ENCODE assay signal across 13 cellular contexts in the genomic region with DNA sequence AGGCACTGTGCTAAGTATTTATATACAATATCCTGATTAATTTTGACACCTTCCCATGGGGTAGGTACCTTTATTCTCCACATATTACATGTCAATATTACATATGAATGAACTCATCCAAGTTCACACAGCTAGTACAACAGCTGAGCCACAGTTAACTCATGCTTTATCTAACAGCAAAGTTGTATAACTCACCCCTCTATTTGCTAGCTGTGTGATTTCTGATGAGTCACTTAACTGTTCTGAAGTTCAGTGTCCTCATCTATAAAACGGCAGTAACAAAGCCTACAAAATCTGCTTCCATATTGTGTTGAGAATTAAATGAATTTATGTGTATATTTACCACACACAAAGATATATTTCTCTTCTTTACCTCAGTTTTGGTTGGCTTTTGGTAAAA. TPM values are rescaled to one million over a fixed set of nuclear protein-coding genes. Genes with fewer than 3 reads are reported as not detected.
A peak's percentile ranks its signal among the peaks of the same experiment; 100 is the strongest.
DNase-seq lines count a peak whose midpoint lies in the region; FAIRE-seq and TF ChIP-seq lines count a peak whose summit lies in the region.
"Had no signal": no experiment of that assay in that cellular context is flagged by ENCODE, and none has a peak within 500 bp of the region (broad histone marks: within the 10 kb centered on the region; RNA-seq: fewer than 3 reads in every experiment).

No MANE protein-coding gene starts in this region.

- no peak overlapping the region for H3K9ac ChIP-seq in kidney (ENCODE audit: low read length in 2 of 2)

- no peak for TF ChIP-seq POLR2A in sigmoid colon (IDR thresholded peaks at IDR 0.05)

- WGBS in sigmoid colon, 2 donors: 11 to 51% methylated on average over 1 of the region's 1 CpG

- peak overlapping the region; percentile 21 for H2AFZ ChIP-seq in ACC112 (ENCODE audit: low read length, unreplicated experiment)

- H3K9me3 ChIP-seq in kidney (ENCODE audit: control insufficient read depth in 1 of 2, low read length in 2 of 2) (no peaks in the 10 kb centered on the region), sigmoid colon (no peaks in the 10 kb centered on the region)

- H3K4me1 ChIP-seq in ACC112 (ENCODE audit: control insufficient read depth, insufficient read depth, low read length, unreplicated experiment): peaks cover 52% of the 10 kb centered on the region
- H3K4me1 ChIP-seq in kidney (ENCODE audit: control insufficient read depth in 1 of 2, insufficient read depth in 1 of 2, low read depth in 1 of 2, low read length in 2 of 2): no peaks in the 10 kb centered on the region
- H3K4me1 ChIP-seq in sigmoid colon: no peaks in the 10 kb centered on the region

- H3K79me2 ChIP-seq in ACC112 (ENCODE audit: control insufficient read depth, insufficient read depth, low read length, unreplicated experiment): peaks cover 3% of the 10 kb centered on the region

- H3K27me3 Mint-ChIP-seq in endothelial cell (ENCODE audit: unreplicated experiment) (peaks cover 14% of the 10 kb centered on the region), mesothelial cell of epicardium (ENCODE audit: low read depth) (no peaks in the 10 kb centered on the region)
- H3K27me3 Mint-ChIP-seq: type B pancreatic cell had no signal

- TF ChIP-seq CTCF in endothelial cell (IDR thresholded peaks at IDR 0.05; ENCODE audit: unreplicated experiment) (no peak), kidney (IDR thresholded peaks at IDR 0.05; ENCODE audit: borderline replicate concordance, extremely low read depth, insufficient read depth) (no peak), mesothelial cell of epicardium (IDR thresholded peaks at IDR 0.05; ENCODE audit: unreplicated experiment) (no peak), D721Med (IDR thresholded peaks at IDR 0.05; ENCODE audit: insufficient read depth, missing control alignments) (no peak), sigmoid colon (IDR thresholded peaks at IDR 0.05) (no peak)

- DNase-seq in M059J (ENCODE audit: low read depth) (peak; percentile 64), endothelial cell (ENCODE audit: low spot score) (no peak), lung microvascular endothelial cell (ENCODE audit: low read depth in 2 of 2) (peak; percentile 49 to 83), kidney (no peak), mesothelial cell of epicardium (ENCODE audit: low spot score in 2 of 2, unreplicated experiment in 2 of 2) (no peak), D721Med (ENCODE audit: insufficient read length, low spot score) (no peak), sigmoid colon (no peak)
- DNase-seq: activated CD8-positive, alpha-beta T cell treated with anti-CD3 and anti-CD28 coated beads for 36 hours; DMS 273 treated with DMSO at 0.1 percent for 48 hours; NCI-H82; Right ventricle myocardium superior had no signal

- H3K27ac Mint-ChIP-seq in endothelial cell (ENCODE audit: unreplicated experiment): peak overlapping the region; percentile 99
- H3K27ac Mint-ChIP-seq in mesothelial cell of epicardium: no peak overlapping the region
- H3K27ac Mint-ChIP-seq: activated CD8-positive, alpha-beta T cell treated with anti-CD3 and anti-CD28 coated beads for 36 hours; type B pancreatic cell had no signal

- H3K4me1 Mint-ChIP-seq in endothelial cell (ENCODE audit: unreplicated experiment) (peaks cover 77% of the 10 kb centered on the region), mesothelial cell of epicardium (peaks cover 14% of the 10 kb centered on the region)

- H3K4me3 Mint-ChIP-seq in endothelial cell (ENCODE audit: unreplicated experiment): no peak overlapping the region
- H3K4me3 Mint-ChIP-seq in mesothelial cell of epicardium: no peak overlapping the region
- H3K4me3 Mint-ChIP-seq: activated CD8-positive, alpha-beta T cell treated with anti-CD3 and anti-CD28 coated beads for 36 hours; type B pancreatic cell had no signal

- H3K27me3 ChIP-seq in ACC112 (ENCODE audit: insufficient read depth, low read length): no peaks in the 10 kb centered on the region
- H3K27me3 ChIP-seq in sigmoid colon: no peaks in the 10 kb centered on the region

- intact Hi-C loops in kidney (cut with DNase I): no loop called here
- intact Hi-C loops in sigmoid colon (cut with DNase I): no loop called here

- TF ChIP-seq EP300 in sigmoid colon (IDR thresholded peaks at IDR 0.05): no peak

- peaks cover 6% of the 10 kb centered on the region for H3K36me3 Mint-ChIP-seq in endothelial cell (ENCODE audit: low read depth, unreplicated experiment)
- H3K36me3 Mint-ChIP-seq in mesothelial cell of epicardium: no peaks in the 10 kb centered on the region
- H3K36me3 Mint-ChIP-seq: type B pancreatic cell had no signal

- no peaks in the 10 kb centered on the region for H3K9me3 Mint-ChIP-seq in endothelial cell (ENCODE audit: unreplicated experiment)
- no peaks in the 10 kb centered on the region for H3K9me3 Mint-ChIP-seq in mesothelial cell of epicardium
- H3K9me3 Mint-ChIP-seq: activated CD8-positive, alpha-beta T cell treated with anti-CD3 and anti-CD28 coated beads for 36 hours; type B pancreatic cell had no signal

- no peak overlapping the region; the same call in 1 of the 2 replicates for H3K4me3 ChIP-seq in ACC112 (ENCODE audit: low read depth, low read length)
- no peak overlapping the region for H3K4me3 ChIP-seq in kidney (ENCODE audit: low read length in 2 of 2)
- no peak overlapping the region for H3K4me3 ChIP-seq in sigmoid colon

- H3K27ac ChIP-seq in ACC112 (ENCODE audit: low read depth, low read length) (peak overlapping the region; percentile 61), kidney (ENCODE audit: low read depth in 2 of 2, low read length in 2 of 2) (no peak overlapping the region), sigmoid colon (peak overlapping the region in 1 of 4 donors; percentile 48)

- no peaks in the 10 kb centered on the region for H3K36me3 ChIP-seq in ACC112 (ENCODE audit: insufficient read depth, low read length)
- no peaks in the 10 kb centered on the region for H3K36me3 ChIP-seq in kidney (ENCODE audit: control insufficient read depth in 1 of 2, insufficient read depth in 2 of 2, low read length in 2 of 2)
- H3K36me3 ChIP-seq in sigmoid colon: no peaks in the 10 kb centered on the region

- FAIRE-seq in kidney (lab: Jason Lieb, UNC) (no peak), D721Med (lab: Jason Lieb, UNC) (no peak)

RNA-seq across cellular contexts. Expression of a gene that starts 48.2 kb away (rescaled TPM):
- 0.27 and 0.42 TPM in 2 replicates for total RNA-seq in M059J (2014; rRNA removed; shearing (Covaris generic))
- total RNA-seq in endothelial cell (ENCODE audit: unreplicated experiment) (924 TPM), lung microvascular endothelial cell (177 and 192 TPM in 2 replicates), kidney (28.8 TPM), mesothelial cell of epicardium (44.1 to 52.1 TPM (median 48.5 TPM) in 3 replicates), sigmoid colon (10 to 100 TPM in 3 of 4 donors, 1 to 10 TPM in 1; 9.9 to 14.2 (median 13.0) TPM)
- polyA plus RNA-seq in kidney (ENCODE audit: insufficient read depth, low read depth, low replicate concordance) (20.4 TPM), sigmoid colon (1 to 10 TPM in 2 of 3 donors, under 1 TPM in 1; 0.69 to 4.4 (median 1.2) TPM)
- total RNA-seq: activated CD8-positive, alpha-beta T cell treated with anti-CD3 and anti-CD28 coated beads for 36 hours had no signal

Comparison
In these comparisons a context has a peak if more than half of its experiments do, and no peak if none do; other contexts are left out.
1. DNase-seq: peak in M059J (single experiment) and lung microvascular endothelial cell (2 of 2); none in endothelial cell (single experiment), kidney (single experiment), mesothelial cell of epicardium (0 of 2), D721Med (single experiment) and sigmoid colon (single experiment).